3 cellular contexts compared by ENCODE assay signal in genomic region chr19:46375476-46376067, GRCh38. TPM values are rescaled to one million over a fixed set of nuclear protein-coding genes. Genes with fewer than 3 reads are reported as not detected.
"Had no signal": no experiment of that assay in that cellular context is flagged by ENCODE, and none has a peak within 500 bp of the region (broad histone marks: within the 10 kb centered on the region; RNA-seq: fewer than 3 reads in every experiment).

No MANE protein-coding gene starts in this region.

RNA-seq across cellular contexts. Expression of gene PNMA8C, which starts 53.2 kb away (rescaled TPM):
- total RNA-seq: dermis microvascular lymphatic vessel endothelial cell had no signal
- polyA plus RNA-seq: esophagus, hepatocyte had no signal
